In genomic region chr12:47903151-47903611, GRCh38 we compare ENCODE assay signal across 8 cellular contexts. TPM values are rescaled to one million over a fixed set of nuclear protein-coding genes. Genes with fewer than 3 reads are reported as not detected.
DNase-seq lines count a peak whose midpoint lies in the region; ATAC-seq and TF ChIP-seq lines count a peak whose summit lies in the region.

No MANE protein-coding gene starts in this region.

- CTCF ChIA-PET in OCI-LY7 (lab: Charles Lee; ENCODE audit: unreplicated experiment): no interaction called here

- no peaks in the 10 kb centered on the region for H3K9me3 Mint-ChIP-seq in stimulated activated naive B cell treated with anti-CD40 and anti-IgM and Interleukin-4, amounts not matched to agents 10 μg/mL and 1 μg/mL and 100 μg/mL, for 72 hours

- H3K27me3 Mint-ChIP-seq in stimulated activated naive B cell treated with anti-CD40 and anti-IgM and Interleukin-4, amounts not matched to agents 10 μg/mL and 1 μg/mL and 100 μg/mL, for 72 hours: peaks cover 16 to 29% of the 10 kb centered on the region in 2 donors

- no TSS peak for BruUV-seq in OCI-LY7 (replicated peaks; lab: Mats Ljungman, UMichigan)

- peaks cover 25 to 31% of the 10 kb centered on the region in 2 donors for H3K36me3 Mint-ChIP-seq in stimulated activated naive B cell treated with anti-CD40 and anti-IgM and Interleukin-4, amounts not matched to agents 10 μg/mL and 1 μg/mL and 100 μg/mL, for 72 hours

- no peak overlapping the region for H2AFZ ChIP-seq in OCI-LY7 (ENCODE audit: low read length)

- H3K27ac ChIP-seq in OCI-LY7 (ENCODE audit: low read depth, low read length, poor library complexity, severe bottlenecking): no peak overlapping the region
- no peak overlapping the region for H3K27ac ChIP-seq in effector memory CD4-positive, alpha-beta T cell (ENCODE audit: insufficient read depth, low read length, poor library complexity, severe bottlenecking)

- DNase-seq in activated CD4-positive, alpha-beta T cell treated with anti-CD3 and anti-CD28 coated beads for 48 hours: peak; percentile 42
- no peak for DNase-seq in activated CD4-positive, alpha-beta T cell treated with anti-CD3 and anti-CD28 coated beads, Interleukin-2, amount 50 U/mL, for 1 hour
- no peak for DNase-seq in OCI-LY7 (ENCODE audit: low spot score)
- no peak for DNase-seq in effector memory CD4-positive, alpha-beta T cell
- DNase-seq in stimulated activated naive B cell treated with anti-CD40 and anti-IgM and Interleukin-4, amounts not matched to agents 10 μg/mL and 1 μg/mL and 100 μg/mL, for 72 hours: no peak
- DNase-seq in NCI-H748 (lab: John Stamatoyannopoulos, UW; ENCODE audit: unreplicated experiment): no peak

- H3K4me2 ChIP-seq in OCI-LY7 (ENCODE audit: low read length): peak overlapping the region; percentile 98; the same call in 1 of the 2 replicates

- H3K9me3 ChIP-seq in OCI-LY7 (ENCODE audit: low read length): no peaks in the 10 kb centered on the region
- no peaks in the 10 kb centered on the region for H3K9me3 ChIP-seq in effector memory CD4-positive, alpha-beta T cell (ENCODE audit: control insufficient read depth, low read length)

- intact Hi-C loops in OCI-LY7 (cut with micrococcal nuclease; ENCODE audit: unreplicated experiment): loop anchor here (5.0 kb wide), 1 partner anchor 59 kb away; the partner anchor contains the start of gene TMEM106C

- peak overlapping the region; percentile 83 for H3K27ac Mint-ChIP-seq in stimulated activated naive B cell treated with anti-CD40 and anti-IgM and Interleukin-4, amounts not matched to agents 10 μg/mL and 1 μg/mL and 100 μg/mL, for 72 hours

- H3K4me3 ChIP-seq in OCI-LY7 (ENCODE audit: low read depth, low read length, poor library complexity, severe bottlenecking): no peak overlapping the region
- peak overlapping the region; percentile 70 for H3K4me3 ChIP-seq in effector memory CD4-positive, alpha-beta T cell (ENCODE audit: insufficient read depth, low read depth, low read length, poor library complexity, severe bottlenecking)

- no peaks in the 10 kb centered on the region for H3K27me3 ChIP-seq in effector memory CD4-positive, alpha-beta T cell (replicated peaks; ENCODE audit: control insufficient read depth, insufficient read depth, low read length, poor library complexity, severe bottlenecking)

- POLR2A ChIA-PET in OCI-LY7 (lab: Charles Lee): no interaction called here

- no peaks in the 10 kb centered on the region for H3K36me3 ChIP-seq in OCI-LY7 (ENCODE audit: insufficient read depth, low read length)
- no peaks in the 10 kb centered on the region for H3K36me3 ChIP-seq in effector memory CD4-positive, alpha-beta T cell (ENCODE audit: control insufficient read depth, insufficient read depth, low read length)

- H4K20me1 ChIP-seq in OCI-LY7 (ENCODE audit: insufficient read depth, low read length): no peaks in the 10 kb centered on the region

- H3K79me2 ChIP-seq in OCI-LY7 (ENCODE audit: insufficient read depth, low read depth, low read length): no peaks in the 10 kb centered on the region

- no peaks in the 10 kb centered on the region for H3K9me2 ChIP-seq in OCI-LY7 (ENCODE audit: insufficient read depth, low read length)

- peak; percentile 10 to 33 for ATAC-seq in stimulated activated naive B cell treated with anti-CD40 and anti-IgM and Interleukin-4, amounts not matched to agents 10 μg/mL and 1 μg/mL and 100 μg/mL, for 72 hours (replicated peaks)
- ATAC-seq in HG03378 (IDR thresholded peaks at IDR 0.05; ENCODE audit: unreplicated experiment) (no peak), GM19023 (IDR thresholded peaks at IDR 0.05; ENCODE audit: unreplicated experiment) (no peak)

- peaks cover 47 to 64% of the 10 kb centered on the region in 2 donors for H3K4me1 Mint-ChIP-seq in stimulated activated naive B cell treated with anti-CD40 and anti-IgM and Interleukin-4, amounts not matched to agents 10 μg/mL and 1 μg/mL and 100 μg/mL, for 72 hours

- peak overlapping the region; percentile 86 to 89 for H3K4me3 Mint-ChIP-seq in stimulated activated naive B cell treated with anti-CD40 and anti-IgM and Interleukin-4, amounts not matched to agents 10 μg/mL and 1 μg/mL and 100 μg/mL, for 72 hours

- peaks cover 15% of the 10 kb centered on the region for H3K4me1 ChIP-seq in OCI-LY7 (ENCODE audit: insufficient read depth, low read length, poor library complexity, severe bottlenecking)
- peaks cover 50% of the 10 kb centered on the region for H3K4me1 ChIP-seq in effector memory CD4-positive, alpha-beta T cell (ENCODE audit: control insufficient read depth, insufficient read depth, low read length, poor library complexity, severe bottlenecking)

- no peak for TF ChIP-seq CTCF in OCI-LY7 (conservative IDR thresholded peaks at IDR 0.05; ENCODE audit: low read length)

RNA-seq across cellular contexts. Expression of gene VDR, which starts 1.6 kb away (rescaled TPM):
- 4.8 and 5.4 TPM in 2 replicates for total RNA-seq in OCI-LY7 (2014; rRNA removed; shearing (Covaris generic))
- 1.9 and 2.4 TPM in 2 replicates for total RNA-seq in OCI-LY7 (2022)

Comparison
In these comparisons a context has a peak if more than half of its experiments do, and no peak if none do; other contexts are left out.
1. ATAC-seq: peak in stimulated activated naive B cell treated with anti-CD40 and anti-IgM and Interleukin-4, amounts not matched to agents 10 μg/mL and 1 μg/mL and 100 μg/mL, for 72 hours (2 of 2); none in HG03378 (single experiment) and GM19023 (single experiment).